24 cellular contexts compared by ENCODE assay signal in genomic region chr16:61926766-61927165, GRCh38.
A peak's percentile ranks its signal among the peaks of the same experiment; 100 is the strongest.
DNase-seq lines count a peak whose midpoint lies in the region; ATAC-seq, FAIRE-seq and TF ChIP-seq lines count a peak whose summit lies in the region.
"Had no signal": no experiment of that assay in that cellular context is flagged by ENCODE, and none has a peak within 500 bp of the region (broad histone marks: within the 10 kb centered on the region; RNA-seq: fewer than 3 reads in every experiment).

No MANE protein-coding gene starts in this region.

- H3K27ac ChIP-seq in HepG2 (ENCODE audit: extremely low read length, insufficient read depth, low read length) (no peak overlapping the region), right lobe of liver (no peak overlapping the region), astrocyte (ENCODE audit: low read depth, low read length) (no peak overlapping the region)
- H3K27ac ChIP-seq: right atrium auricular region, SK-N-MC, tibial artery had no signal

- WGBS in HepG2 (ENCODE audit: low lambda C conversion rate) = 21% methylated on average over 3 of the region's 3 CpGs
- 61% methylated on average over 3 of the region's 3 CpGs for WGBS in right lobe of liver (ENCODE audit: insufficient coverage, low coverage, low lambda C conversion rate, missing lambda C conversion rate)

- ATAC-seq in HepG2 = no peak
- no peak for ATAC-seq in right lobe of liver
- no peak for ATAC-seq in HG02981 (IDR thresholded peaks at IDR 0.05; ENCODE audit: unreplicated experiment)
- ATAC-seq in HG02852 (IDR thresholded peaks at IDR 0.05; ENCODE audit: unreplicated experiment) = no peak
- ATAC-seq in GM21723 (IDR thresholded peaks at IDR 0.05; ENCODE audit: unreplicated experiment) = no peak
- ATAC-seq: HCT116; stimulated activated naive B cell treated with anti-CD40 and anti-IgM and Interleukin-4, amounts not matched to agents 10 μg/mL and 1 μg/mL and 100 μg/mL, for 72 hours had no signal

- DNase-seq in HepG2 (ENCODE audit: low spot score) (peak; percentile 9), right lobe of liver (no peak), NCI-H1930 (lab: John Stamatoyannopoulos, UW) (peak; percentile 72 to 84), astrocyte (ENCODE audit: low read depth) (peak; percentile 16), foreskin melanocyte (no peak)
- DNase-seq: activated CD4-positive, CD25-positive, alpha-beta regulatory T cell; CD4-positive, alpha-beta T cell; DND-41; effector memory CD4-positive, alpha-beta T cell; Karpas-422; NCI-H1092 treated with DMSO at 0.1 percent for 48 hours; NCI-H526; nucleus accumbens; stimulated activated naive B cell treated with anti-CD40 and anti-IgM and Interleukin-4, amounts not matched to agents 10 μg/mL and 1 μg/mL and 100 μg/mL, for 72 hours; T-helper 9 cell; tibial artery had no signal

- no peak overlapping the region for H3K27ac Mint-ChIP-seq in astrocyte (ENCODE audit: unreplicated experiment)
- H3K27ac Mint-ChIP-seq: CD4-positive, alpha-beta T cell; stimulated activated naive B cell treated with anti-CD40 and anti-IgM and Interleukin-4, amounts not matched to agents 10 μg/mL and 1 μg/mL and 100 μg/mL, for 72 hours had no signal

- H3K9ac ChIP-seq in HepG2 (ENCODE audit: insufficient read depth, low read depth, low read length) (no peak overlapping the region), astrocyte (ENCODE audit: low read length) (no peak overlapping the region)

- TF ChIP-seq RAD21 in HepG2 (CRISPR knock-in tag; IDR thresholded peaks at IDR 0.05) = no peak

- peaks cover 6% of the 10 kb centered on the region for H3K4me1 Mint-ChIP-seq in astrocyte (ENCODE audit: low read depth, unreplicated experiment)
- H3K4me1 Mint-ChIP-seq: central memory CD8-positive, alpha-beta T cell; stimulated activated naive B cell treated with anti-CD40 and anti-IgM and Interleukin-4, amounts not matched to agents 10 μg/mL and 1 μg/mL and 100 μg/mL, for 72 hours had no signal

- no peaks in the 10 kb centered on the region for H3K27me3 ChIP-seq in HepG2 (ENCODE audit: control insufficient read depth in 1 of 2, insufficient read depth in 2 of 2, low read length in 2 of 2)
- H3K27me3 ChIP-seq in right lobe of liver = no peaks in the 10 kb centered on the region
- no peaks in the 10 kb centered on the region for H3K27me3 ChIP-seq in astrocyte (ENCODE audit: insufficient read depth, low read length)
- H3K27me3 ChIP-seq: right atrium auricular region, tibial artery had no signal

- TF ChIP-seq EP300 in HepG2 (IDR thresholded peaks at IDR 0.05; ENCODE audit: low read depth in 2 of 2, low read length in 2 of 2) = no peak
- no peak for TF ChIP-seq EP300 in HepG2 (CRISPR knock-in tag; IDR thresholded peaks at IDR 0.05; ENCODE audit: borderline replicate concordance)

- no peaks in the 10 kb centered on the region for H3K27me3 Mint-ChIP-seq in astrocyte (ENCODE audit: low read depth, unreplicated experiment)
- H3K27me3 Mint-ChIP-seq: CD4-positive, alpha-beta T cell; central memory CD8-positive, alpha-beta T cell; stimulated activated naive B cell treated with anti-CD40 and anti-IgM and Interleukin-4, amounts not matched to agents 10 μg/mL and 1 μg/mL and 100 μg/mL, for 72 hours had no signal

- intact Hi-C loops in HepG2 (cut with micrococcal nuclease; ENCODE audit: unreplicated experiment) = no loop called here
- intact Hi-C loops in right lobe of liver (cut with DNase I) = no loop called here

- H3K4me1 ChIP-seq in HepG2 (ENCODE audit: insufficient read depth, low read length) = no peaks in the 10 kb centered on the region
- no peaks in the 10 kb centered on the region for H3K4me1 ChIP-seq in right lobe of liver
- H3K4me1 ChIP-seq in astrocyte (ENCODE audit: insufficient read depth, low read length) = no peaks in the 10 kb centered on the region
- H3K4me1 ChIP-seq: right atrium auricular region, tibial artery had no signal

- POLR2A ChIA-PET in HepG2 (lab: Yijun Ruan, JAX) = no interaction called here

- no peak overlapping the region for H3K4me3 ChIP-seq in HepG2 (replicated peaks in 1 of 3; ENCODE audit: insufficient read depth in 1 of 3, low read depth in 2 of 3, low read length in 3 of 3)
- no peak overlapping the region for H3K4me3 ChIP-seq in right lobe of liver
- H3K4me3 ChIP-seq in astrocyte (ENCODE audit: insufficient read depth, low read depth, low read length) = no peak overlapping the region
- H3K4me3 ChIP-seq: right atrium auricular region, SK-N-MC, tibial artery had no signal

- H3K4me3 Mint-ChIP-seq in astrocyte (ENCODE audit: unreplicated experiment) = no peak overlapping the region
- H3K4me3 Mint-ChIP-seq: CD4-positive, alpha-beta T cell; central memory CD8-positive, alpha-beta T cell; stimulated activated naive B cell treated with anti-CD40 and anti-IgM and Interleukin-4, amounts not matched to agents 10 μg/mL and 1 μg/mL and 100 μg/mL, for 72 hours had no signal

- H3K9me3 ChIP-seq in HepG2 (ENCODE audit: low read length) (no peaks in the 10 kb centered on the region), right lobe of liver (no peaks in the 10 kb centered on the region), astrocyte (ENCODE audit: insufficient read depth, low read depth, low read length) (no peaks in the 10 kb centered on the region)
- H3K9me3 ChIP-seq: right atrium auricular region, tibial artery had no signal

- BruUV-seq in HepG2 (replicated peaks; lab: Mats Ljungman, UMichigan) = no TSS peak

- TF ChIP-seq POLR2A in HepG2 (IDR thresholded peaks at IDR 0.05; ENCODE audit: insufficient read depth in 1 of 2, low read depth in 2 of 2, low read length in 2 of 2) = no peak
- TF ChIP-seq POLR2A in right lobe of liver (IDR thresholded peaks at IDR 0.05) = no peak

- CTCF ChIA-PET in HepG2 (lab: Yijun Ruan, JAX; ENCODE audit: low intra/inter-chr PET ratio, low total read pairs) = no interaction called here

- in situ Hi-C loops in HepG2 (cut with HindIII; ENCODE audit: extremely low pct_ligation_motif_present, low pct_unique_long_range_greater_than_20kb) = no loop called here

- H2AFZ ChIP-seq in HepG2 (ENCODE audit: low read length) = no peak overlapping the region
- no peak overlapping the region for H2AFZ ChIP-seq in astrocyte (ENCODE audit: low read depth, low read length)

- H3K36me3 ChIP-seq in HepG2 (replicated peaks in 1 of 2; ENCODE audit: control insufficient read depth in 1 of 2, insufficient read depth in 2 of 2, low read length in 2 of 2) (no peaks in the 10 kb centered on the region), right lobe of liver (no peaks in the 10 kb centered on the region), astrocyte (ENCODE audit: insufficient read depth, low read length) (no peaks in the 10 kb centered on the region)
- H3K36me3 ChIP-seq: right atrium auricular region, tibial artery had no signal

- H4K20me1 ChIP-seq in HepG2 (ENCODE audit: insufficient read depth, low read length) (no peaks in the 10 kb centered on the region), astrocyte (ENCODE audit: insufficient read depth, low read length) (no peaks in the 10 kb centered on the region)

- no peak for TF ChIP-seq CTCF in HepG2 (CRISPR knock-in tag; IDR thresholded peaks at IDR 0.05)
- TF ChIP-seq CTCF in right lobe of liver (IDR thresholded peaks at IDR 0.05) = no peak
- TF ChIP-seq CTCF in astrocyte (IDR thresholded peaks at IDR 0.05; ENCODE audit: insufficient read depth, low read depth, low read length) = no peak

- H3K79me2 ChIP-seq in HepG2 (ENCODE audit: insufficient read depth, low read length) = no peaks in the 10 kb centered on the region
- no peaks in the 10 kb centered on the region for H3K79me2 ChIP-seq in astrocyte (ENCODE audit: insufficient read depth, low read length)

- H3K36me3 Mint-ChIP-seq in astrocyte (ENCODE audit: low read depth, unreplicated experiment) = no peaks in the 10 kb centered on the region
- H3K36me3 Mint-ChIP-seq: stimulated activated naive B cell treated with anti-CD40 and anti-IgM and Interleukin-4, amounts not matched to agents 10 μg/mL and 1 μg/mL and 100 μg/mL, for 72 hours had no signal

- FAIRE-seq in HepG2 (lab: Jason Lieb, UNC) = no peak
- FAIRE-seq in astrocyte (lab: Jason Lieb, UNC) = peak; percentile 54
- FAIRE-seq: GM18507 had no signal

- no peak overlapping the region for H3K4me2 ChIP-seq in HepG2 (ENCODE audit: low read depth, low read length)
- H3K4me2 ChIP-seq in astrocyte (ENCODE audit: low read length) = no peak overlapping the region

- no peaks in the 10 kb centered on the region for H3K9me3 Mint-ChIP-seq in astrocyte (ENCODE audit: unreplicated experiment)
- H3K9me3 Mint-ChIP-seq: stimulated activated naive B cell treated with anti-CD40 and anti-IgM and Interleukin-4, amounts not matched to agents 10 μg/mL and 1 μg/mL and 100 μg/mL, for 72 hours had no signal

TF ChIP-seq in HepG2, 621 proteins besides CTCF, POLR2A, EP300 and RAD21 (continues in another document):
- no peak for TF ChIP-seq ZNF597 (CRISPR knock-in tag; IDR thresholded peaks at IDR 0.05)

Comparison
In these comparisons a context has a peak if more than half of its experiments do, and no peak if none do; other contexts are left out.
1. DNase-seq: peak in HepG2 (single experiment), NCI-H1930 (2 of 2) and astrocyte (single experiment); none in right lobe of liver (0 of 3) and foreskin melanocyte (single experiment).